In genomic region chr5:125439243-125439642, GRCh38 we compare ENCODE assay signal across 20 cellular contexts.
DNase-seq lines count a peak whose midpoint lies in the region; ATAC-seq and TF ChIP-seq lines count a peak whose summit lies in the region.
"Had no signal": no experiment of that assay in that cellular context is flagged by ENCODE, and none has a peak within 500 bp of the region (broad histone marks: within the 10 kb centered on the region; RNA-seq: fewer than 3 reads in every experiment).

No MANE protein-coding gene starts in this region.

- H2BK5ac ChIP-seq in mesendoderm (ENCODE audit: low read length): no peak overlapping the region

- H3K23ac ChIP-seq in mesendoderm (ENCODE audit: low read length): no peak overlapping the region

- intact Hi-C loops in Right ventricle myocardium superior (cut with DNase I): no loop called here

- H3K4me1 ChIP-seq in cardiac muscle cell (ENCODE audit: low read depth) (peaks cover 20% of the 10 kb centered on the region), mesendoderm (ENCODE audit: control insufficient read depth, low read depth, low read length) (no peaks in the 10 kb centered on the region)
- H3K4me1 ChIP-seq: A549; BLaER1 treated with 17β-estradiol and CSF1 and Interleukin-3, amounts not matched to agents 10 nM and 100 nM; HAP-1 had no signal

- H2BK120ac ChIP-seq in mesendoderm (ENCODE audit: low read depth, low read length): no peak overlapping the region

- no peaks in the 10 kb centered on the region for H3K79me1 ChIP-seq in mesendoderm (ENCODE audit: low read length)

- H3K4ac ChIP-seq in mesendoderm (ENCODE audit: low read depth, low read length): no peak overlapping the region

- no peak for TF ChIP-seq CTCF in cardiac muscle cell (IDR thresholded peaks at IDR 0.05; ENCODE audit: low read depth, low read length)

- H3K79me2 ChIP-seq in mesendoderm (ENCODE audit: control insufficient read depth, insufficient read depth, low read length): no peaks in the 10 kb centered on the region

- no peak overlapping the region for H3K4me2 ChIP-seq in mesendoderm (ENCODE audit: low read length)
- H3K4me2 ChIP-seq: A549; BLaER1 treated with 17β-estradiol and CSF1 and Interleukin-3, amounts not matched to agents 10 nM and 100 nM had no signal

- no peak overlapping the region for H3K4me3 ChIP-seq in cardiac muscle cell
- H3K4me3 ChIP-seq in mesendoderm (ENCODE audit: low read length): no peak overlapping the region
- H3K4me3 ChIP-seq: A549; BLaER1 treated with 17β-estradiol and CSF1 and Interleukin-3, amounts not matched to agents 10 nM and 100 nM; HAP-1 had no signal

- H3K27ac ChIP-seq in cardiac muscle cell (peak overlapping the region; percentile 65), mesendoderm (ENCODE audit: low read depth, low read length) (no peak overlapping the region)
- H3K27ac ChIP-seq: A549; BLaER1 treated with 17β-estradiol and CSF1 and Interleukin-3, amounts not matched to agents 10 nM and 100 nM had no signal

- H3K27me3 ChIP-seq in cardiac muscle cell (no peaks in the 10 kb centered on the region), mesendoderm (ENCODE audit: insufficient read depth, low read length, poor library complexity) (no peaks in the 10 kb centered on the region)
- H3K27me3 ChIP-seq: BE2C; BLaER1 treated with 17β-estradiol and CSF1 and Interleukin-3, amounts not matched to agents 10 nM and 100 nM had no signal

- H3K18ac ChIP-seq in mesendoderm (ENCODE audit: low read length): no peak overlapping the region

- H4K5ac ChIP-seq in mesendoderm (ENCODE audit: low read length): no peak overlapping the region

- H2AK5ac ChIP-seq in mesendoderm (ENCODE audit: low read length): no peak overlapping the region

- no peak overlapping the region for H4K8ac ChIP-seq in mesendoderm (ENCODE audit: low read depth, low read length)

- DNase-seq in cardiac muscle cell (ENCODE audit: low read depth in 1 of 2, low spot score in 1 of 2) (peak in 1 of 2 donors; percentile 30), Right ventricle myocardium superior (no peak), NCI-H82 treated with DMSO at 0.1 percent for 48 hours (lab: John Stamatoyannopoulos, UW; ENCODE audit: unreplicated experiment) (peak; percentile 24), mesendoderm (peak; percentile 52), activated T-cell treated with anti-CD3 and anti-CD28 coated beads for 4 hours (no peak)
- DNase-seq: 8988T; ACHN; AML-193; BE2C; CD4-positive, alpha-beta T cell; CD8-positive, alpha-beta memory T cell; DMS 273 treated with DMSO at 0.1 percent for 48 hours; DMS79; GF-D8; GOT3 had no signal

- H3K56ac ChIP-seq in mesendoderm (ENCODE audit: low read length): no peak overlapping the region

- no peak overlapping the region for H2BK15ac ChIP-seq in mesendoderm (replicated peaks; ENCODE audit: low read depth)

- ATAC-seq in Right ventricle myocardium superior (ENCODE audit: poor library complexity) (no peak), GM19463 (IDR thresholded peaks at IDR 0.05; ENCODE audit: unreplicated experiment) (no peak), HG03378 (IDR thresholded peaks at IDR 0.05; ENCODE audit: unreplicated experiment) (no peak)
- ATAC-seq: A549 had no signal

- H3K36me3 ChIP-seq in cardiac muscle cell: no peaks in the 10 kb centered on the region
- no peaks in the 10 kb centered on the region for H3K36me3 ChIP-seq in mesendoderm (ENCODE audit: control insufficient read depth, insufficient read depth, low read length)
- H3K36me3 ChIP-seq: BE2C; BLaER1 treated with 17β-estradiol and CSF1 and Interleukin-3, amounts not matched to agents 10 nM and 100 nM; HAP-1 had no signal

- no peak overlapping the region for H3K9ac ChIP-seq in mesendoderm (ENCODE audit: low read length)
- H3K9ac ChIP-seq: BLaER1 treated with 17β-estradiol and CSF1 and Interleukin-3, amounts not matched to agents 10 nM and 100 nM had no signal

- no peaks in the 10 kb centered on the region for H3K9me3 ChIP-seq in cardiac muscle cell (ENCODE audit: low read depth)
- H3K9me3 ChIP-seq: BE2C had no signal

Comparison
In these comparisons a context has a peak if more than half of its experiments do, and no peak if none do; other contexts are left out.
1. DNase-seq: peak in NCI-H82 treated with DMSO at 0.1 percent for 48 hours (single experiment) and mesendoderm (single experiment); none in Right ventricle myocardium superior (single experiment) and activated T-cell treated with anti-CD3 and anti-CD28 coated beads for 4 hours (single experiment).